In the genomic region with DNA sequence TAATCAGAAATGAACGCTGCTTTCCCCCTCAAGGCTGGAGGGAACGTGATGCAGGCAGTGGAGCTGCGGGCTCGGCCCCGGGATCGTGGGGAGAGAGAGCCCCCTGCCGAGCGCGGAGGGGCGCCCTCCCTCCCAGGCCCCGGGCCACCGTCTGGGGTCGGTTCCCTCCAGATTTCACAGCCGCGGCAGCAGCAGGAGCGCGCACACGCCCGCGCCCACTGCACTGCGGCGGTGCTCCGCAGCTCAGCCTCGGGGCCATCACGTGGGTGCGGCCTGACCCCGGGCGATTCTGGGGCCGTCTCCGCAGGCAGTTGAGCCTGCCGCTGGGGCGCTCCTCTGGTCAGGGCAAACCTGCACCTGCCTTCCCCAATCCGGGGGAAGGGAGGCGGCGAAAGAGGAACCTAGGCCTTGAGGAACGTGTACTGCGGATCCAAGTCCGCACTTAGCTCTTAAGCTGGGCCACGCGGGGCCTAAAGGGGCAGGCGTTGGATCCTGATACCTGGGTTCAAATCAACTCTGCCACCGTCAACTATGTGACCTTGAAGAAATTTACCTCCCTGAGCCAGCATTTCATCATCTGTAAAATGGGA, we compare ENCODE assay signal across 9 cellular contexts. TPM values are rescaled to one million over a fixed set of nuclear protein-coding genes. Genes with fewer than 3 reads are reported as not detected.
DNase-seq lines count a peak whose midpoint lies in the region; ATAC-seq and TF ChIP-seq lines count a peak whose summit lies in the region.
"Had no signal": no experiment of that assay in that cellular context is flagged by ENCODE, and none has a peak within 500 bp of the region (broad histone marks: within the 10 kb centered on the region; RNA-seq: fewer than 3 reads in every experiment).

No MANE protein-coding gene starts in this region.

- BruUV-seq in OCI-LY7 (replicated peaks; lab: Mats Ljungman, UMichigan): no TSS peak

- TF ChIP-seq CTCF in HFFc6 (IDR thresholded peaks at IDR 0.05) (peak; percentile 55), OCI-LY7 (conservative IDR thresholded peaks at IDR 0.05; ENCODE audit: low read length) (peak; percentile 66), choroid plexus epithelial cell (conservative IDR thresholded peaks at IDR 0.05; ENCODE audit: low read depth, low read length) (peak; percentile 31)

- no peak for ATAC-seq in HG03457 (IDR thresholded peaks at IDR 0.05; ENCODE audit: unreplicated experiment)

- intact Hi-C loops in OCI-LY7 (cut with micrococcal nuclease; ENCODE audit: unreplicated experiment): loop anchor here (1.0 kb wide), 1 partner anchor 46 kb away; no protein-coding TSS in a partner anchor

- H3K27ac ChIP-seq in OCI-LY7 (ENCODE audit: low read depth, low read length, poor library complexity, severe bottlenecking): no peak overlapping the region
- H3K27ac ChIP-seq in layer of hippocampus (ENCODE audit: low read depth, low read length): peak overlapping the region; percentile 36
- H3K27ac ChIP-seq: A549 had no signal

- no peaks in the 10 kb centered on the region for H3K36me3 Mint-ChIP-seq in HFFc6 (ENCODE audit: low read depth)

- peaks cover 24% of the 10 kb centered on the region for H3K4me1 Mint-ChIP-seq in HFFc6 (ENCODE audit: low read depth)

- peak overlapping the region; percentile 54; the same call in 1 of the 2 replicates for H3K4me2 ChIP-seq in OCI-LY7 (ENCODE audit: low read length)
- H3K4me2 ChIP-seq: A549 had no signal

- H3K27ac Mint-ChIP-seq in HFFc6: no peak overlapping the region

- peak overlapping the region; percentile 68 for H3K4me3 Mint-ChIP-seq in HFFc6

- H4K20me1 ChIP-seq in OCI-LY7 (ENCODE audit: insufficient read depth, low read length): no peaks in the 10 kb centered on the region

- POLR2A ChIA-PET in OCI-LY7 (lab: Charles Lee): interaction anchor here (0.6 to 5.0 kb wide), 5 partner anchors 9 to 55 kb away, joined by 3 to 23 read pairs (median 7); a partner anchor contains a TSS

- CTCF ChIA-PET in OCI-LY7 (lab: Charles Lee; ENCODE audit: unreplicated experiment): interaction anchor here (0.9 to 2.7 kb wide), 3 partner anchors 9 to 47 kb away, joined by 3 to 19 read pairs (median 3); a partner anchor contains a TSS

- H3K9me2 ChIP-seq in OCI-LY7 (ENCODE audit: insufficient read depth, low read length): no peaks in the 10 kb centered on the region

- H3K79me2 ChIP-seq in OCI-LY7 (ENCODE audit: insufficient read depth, low read depth, low read length): no peaks in the 10 kb centered on the region

- peaks cover 28% of the 10 kb centered on the region for H3K27me3 Mint-ChIP-seq in HFFc6 (ENCODE audit: insufficient read depth)

- H3K9me3 Mint-ChIP-seq in HFFc6: no peaks in the 10 kb centered on the region

- H3K4me3 ChIP-seq in OCI-LY7 (ENCODE audit: low read depth, low read length, poor library complexity, severe bottlenecking) (peak overlapping the region; percentile 5), choroid plexus epithelial cell (ENCODE audit: low read depth, low read length) (peak overlapping the region; percentile 54)
- H3K4me3 ChIP-seq: A549 had no signal

- H3K36me3 ChIP-seq in OCI-LY7 (ENCODE audit: insufficient read depth, low read length): no peaks in the 10 kb centered on the region

- no peaks in the 10 kb centered on the region for H3K9me3 ChIP-seq in OCI-LY7 (ENCODE audit: low read length)
- H3K9me3 ChIP-seq: A549 had no signal

- DNase-seq in NCI-H1105 (lab: John Stamatoyannopoulos, UW) (peak; percentile 8), NCI-H1105 treated with DMSO at 0.1 percent for 48 hours (lab: John Stamatoyannopoulos, UW) (no peak), HFFc6 (no peak), OCI-LY7 (ENCODE audit: low spot score) (peak; percentile 31), choroid plexus epithelial cell (ENCODE audit: low read depth) (peak; percentile 22)
- peak; percentile 19 to 38 for DNase-seq in stimulated activated CD4-positive, alpha-beta T cell treated with anti-CD3 and anti-CD28 coated beads, Interleukin-2, amount 100 ng/mL, for 24 hours

- H3K27me3 ChIP-seq in layer of hippocampus (ENCODE audit: control insufficient read depth, insufficient read depth, low read length): no peaks in the 10 kb centered on the region

- peak overlapping the region; percentile 71 for H2AFZ ChIP-seq in OCI-LY7 (ENCODE audit: low read length)

- peaks cover 36% of the 10 kb centered on the region for H3K4me1 ChIP-seq in OCI-LY7 (ENCODE audit: insufficient read depth, low read length, poor library complexity, severe bottlenecking)
- H3K4me1 ChIP-seq: A549 had no signal

RNA-seq across cellular contexts. Expression of a gene that starts 9.4 kb away (rescaled TPM):
- total RNA-seq in HFFc6 (2021; fragmentation: NEBNext Ultra II Directional; extraction: Animal tissue kit (Norgen Biotek cat#: 25700)): 10 to 100 TPM; 44.4 to 54.2 (median 46.7) TPM
- 67.9 and 81.2 TPM in 2 replicates for total RNA-seq in OCI-LY7 (2014; rRNA removed; shearing (Covaris generic))
- total RNA-seq in OCI-LY7 (2022): 78.5 and 89.4 TPM in 2 replicates

RNA-seq across cellular contexts. Expression of a gene that starts 36.0 kb away (rescaled TPM):
- under 1 TPM in 5 of 6 experiments, not detected in 1; 0.07 to 0.18 (median 0.07) TPM for total RNA-seq in HFFc6 (2021; fragmentation: NEBNext Ultra II Directional; extraction: Animal tissue kit (Norgen Biotek cat#: 25700))
- total RNA-seq in OCI-LY7 (2014; rRNA removed; shearing (Covaris generic)): not detected in 2 replicates
- total RNA-seq in OCI-LY7 (2022): 0.41 TPM in 1 of 2 replicates, not detected in the other

RNA-seq across cellular contexts. Expression of a gene that starts 43.8 kb away (rescaled TPM):
- under 1 TPM in 4 of 6 experiments, not detected in 2; 0.02 to 0.71 (median 0.08) TPM for total RNA-seq in HFFc6 (2021; fragmentation: NEBNext Ultra II Directional; extraction: Animal tissue kit (Norgen Biotek cat#: 25700))
- 0.03 TPM in 1 of 2 replicates, not detected in the other for total RNA-seq in OCI-LY7 (2014; rRNA removed; shearing (Covaris generic))
- not detected in 2 replicates for total RNA-seq in OCI-LY7 (2022)

RNA-seq across cellular contexts. Expression of a gene that starts 54.7 kb away (rescaled TPM):
- 10 to 100 TPM; 56.0 to 65.5 (median 63.0) TPM for total RNA-seq in HFFc6 (2021; fragmentation: NEBNext Ultra II Directional; extraction: Animal tissue kit (Norgen Biotek cat#: 25700))
- total RNA-seq in OCI-LY7 (2014; rRNA removed; shearing (Covaris generic)): 23.7 and 31.7 TPM in 2 replicates
- 41.1 and 41.9 TPM in 2 replicates for total RNA-seq in OCI-LY7 (2022)

Comparison
In these comparisons a context has a peak if more than half of its experiments do, and no peak if none do; other contexts are left out.
1. DNase-seq: peak in NCI-H1105 (single experiment), OCI-LY7 (single experiment), choroid plexus epithelial cell (single experiment) and stimulated activated CD4-positive, alpha-beta T cell treated with anti-CD3 and anti-CD28 coated beads, Interleukin-2, amount 100 ng/mL, for 24 hours (2 of 2); none in NCI-H1105 treated with DMSO at 0.1 percent for 48 hours (single experiment) and HFFc6 (single experiment).
2. Peak in every context shown above with its lines, with median percentiles within 50 percentile points of each other: CTCF ChIP-seq.